Comparison of ENCODE assay signal across 8 cellular contexts in genomic region chr10:25226775-25227682, GRCh38. TPM values are rescaled to one million over a fixed set of nuclear protein-coding genes. Genes with fewer than 3 reads are reported as not detected.
DNase-seq lines count a peak whose midpoint lies in the region; ATAC-seq and TF ChIP-seq lines count a peak whose summit lies in the region.

No MANE protein-coding gene starts in this region.

- no peaks in the 10 kb centered on the region for H3K4me1 Mint-ChIP-seq in activated naive CD8-positive, alpha-beta T cell treated with anti-CD3 and anti-CD28 coated beads for 36 hours
- no peaks in the 10 kb centered on the region for H3K4me1 Mint-ChIP-seq in stimulated activated naive CD8-positive, alpha-beta T cell treated with anti-CD3 and anti-CD28 coated beads, Interleukin-15, amount 100 ng/mL, for 72 hours

- H3K4me3 Mint-ChIP-seq in activated naive CD8-positive, alpha-beta T cell treated with anti-CD3 and anti-CD28 coated beads for 36 hours: no peak overlapping the region
- H3K4me3 Mint-ChIP-seq in stimulated activated naive CD8-positive, alpha-beta T cell treated with anti-CD3 and anti-CD28 coated beads, Interleukin-15, amount 100 ng/mL, for 72 hours: no peak overlapping the region

- TF ChIP-seq POLR2A in vagina (IDR thresholded peaks at IDR 0.05): no peak

- H3K4me1 ChIP-seq in hepatocyte (ENCODE audit: insufficient read depth) (no peaks in the 10 kb centered on the region), vagina (no peaks in the 10 kb centered on the region)

- H3K4me3 ChIP-seq in GM12864 (ENCODE audit: low read depth, low read length) (no peak overlapping the region), hepatocyte (no peak overlapping the region), vagina (no peak overlapping the region)

- intact Hi-C loops in vagina (cut with DNase I): no loop called here

- no peaks in the 10 kb centered on the region for H3K36me3 Mint-ChIP-seq in activated naive CD8-positive, alpha-beta T cell treated with anti-CD3 and anti-CD28 coated beads for 36 hours

- WGBS in hepatocyte (ENCODE audit: low lambda C conversion rate, missing lambda C conversion rate): 31% methylated on average over 7 of the region's 7 CpGs

- peak; percentile 65 for TF ChIP-seq CTCF in GM12864 (IDR thresholded peaks at IDR 0.05; ENCODE audit: low read depth, low read length, missing control alignments)
- peak; percentile 69 for TF ChIP-seq CTCF in hepatocyte (IDR thresholded peaks at IDR 0.05; ENCODE audit: poor library complexity)
- no peak for TF ChIP-seq CTCF in vagina (IDR thresholded peaks at IDR 0.05)

- no peak overlapping the region for H2AFZ ChIP-seq in hepatocyte

- no peaks in the 10 kb centered on the region for H3K9me3 Mint-ChIP-seq in activated naive CD8-positive, alpha-beta T cell treated with anti-CD3 and anti-CD28 coated beads for 36 hours
- H3K9me3 Mint-ChIP-seq in stimulated activated naive CD8-positive, alpha-beta T cell treated with anti-CD3 and anti-CD28 coated beads, Interleukin-15, amount 100 ng/mL, for 72 hours: no peaks in the 10 kb centered on the region

- H3K36me3 ChIP-seq in hepatocyte (replicated peaks; ENCODE audit: insufficient read depth, low read depth) (no peaks in the 10 kb centered on the region), vagina (no peaks in the 10 kb centered on the region)

- no peaks in the 10 kb centered on the region for H3K27me3 ChIP-seq in hepatocyte
- no peaks in the 10 kb centered on the region for H3K27me3 ChIP-seq in vagina

- no peak overlapping the region for H3K27ac Mint-ChIP-seq in activated naive CD8-positive, alpha-beta T cell treated with anti-CD3 and anti-CD28 coated beads for 36 hours
- H3K27ac Mint-ChIP-seq in stimulated activated naive CD8-positive, alpha-beta T cell treated with anti-CD3 and anti-CD28 coated beads, Interleukin-15, amount 100 ng/mL, for 72 hours: no peak overlapping the region

- H3K9me3 ChIP-seq in hepatocyte (ENCODE audit: low read depth): no peaks in the 10 kb centered on the region
- no peaks in the 10 kb centered on the region for H3K9me3 ChIP-seq in vagina

- no peaks in the 10 kb centered on the region for H3K79me2 ChIP-seq in hepatocyte

- peak; percentile 58 for DNase-seq in AG20443 (ENCODE audit: low spot score)
- no peak for DNase-seq in GM12864 (ENCODE audit: low read depth)
- peak; percentile 54 for DNase-seq in NAMALWA (ENCODE audit: low spot score)
- DNase-seq in activated naive CD8-positive, alpha-beta T cell treated with anti-CD3 and anti-CD28 coated beads for 36 hours: peak; percentile 4
- DNase-seq in hepatocyte (ENCODE audit: low spot score): peak; percentile 59
- peak; percentile 1 to 9 for DNase-seq in stimulated activated naive CD8-positive, alpha-beta T cell treated with anti-CD3 and anti-CD28 coated beads, Interleukin-15, amount 100 ng/mL, for 72 hours
- no peak for DNase-seq in vagina (ENCODE audit: extremely low spot score in 2 of 2)

- H3K4me2 ChIP-seq in hepatocyte: no peak overlapping the region

- no peaks in the 10 kb centered on the region for H3K27me3 Mint-ChIP-seq in activated naive CD8-positive, alpha-beta T cell treated with anti-CD3 and anti-CD28 coated beads for 36 hours
- peaks cover 7% of the 10 kb centered on the region for H3K27me3 Mint-ChIP-seq in stimulated activated naive CD8-positive, alpha-beta T cell treated with anti-CD3 and anti-CD28 coated beads, Interleukin-15, amount 100 ng/mL, for 72 hours

- H3K9me2 ChIP-seq in hepatocyte (replicated peaks; ENCODE audit: insufficient read depth): no peaks in the 10 kb centered on the region

- no peak overlapping the region for H3K27ac ChIP-seq in hepatocyte
- H3K27ac ChIP-seq in vagina: no peak overlapping the region

- no peaks in the 10 kb centered on the region for H4K20me1 ChIP-seq in hepatocyte (ENCODE audit: insufficient read depth, poor library complexity, severe bottlenecking)

- ATAC-seq in stimulated activated naive CD8-positive, alpha-beta T cell treated with anti-CD3 and anti-CD28 coated beads, Interleukin-15, amount 100 ng/mL, for 72 hours: no peak
- ATAC-seq in GM21717 (IDR thresholded peaks at IDR 0.05; ENCODE audit: unreplicated experiment): no peak

RNA-seq across cellular contexts. Expression of gene GPR158, which starts 52.2 kb away (rescaled TPM):
- not detected for total RNA-seq in activated naive CD8-positive, alpha-beta T cell treated with anti-CD3 and anti-CD28 coated beads for 36 hours
- total RNA-seq in hepatocyte (0.47 and 0.52 TPM in 2 replicates), vagina (0.49 TPM)
- polyA plus RNA-seq in hepatocyte: 0.02 and 0.26 TPM in 2 replicates

Comparison
In these comparisons a context has a peak if more than half of its experiments do, and no peak if none do; other contexts are left out.
1. DNase-seq: peak in AG20443 (single experiment), NAMALWA (single experiment), activated naive CD8-positive, alpha-beta T cell treated with anti-CD3 and anti-CD28 coated beads for 36 hours (single experiment), hepatocyte (single experiment) and stimulated activated naive CD8-positive, alpha-beta T cell treated with anti-CD3 and anti-CD28 coated beads, Interleukin-15, amount 100 ng/mL, for 72 hours (2 of 2); none in GM12864 (single experiment) and vagina (0 of 2).
2. CTCF ChIP-seq: peak in GM12864 (single experiment) and hepatocyte (single experiment); none in vagina (0 of 3).